8 cellular contexts compared by ENCODE assay signal in the genomic region with DNA sequence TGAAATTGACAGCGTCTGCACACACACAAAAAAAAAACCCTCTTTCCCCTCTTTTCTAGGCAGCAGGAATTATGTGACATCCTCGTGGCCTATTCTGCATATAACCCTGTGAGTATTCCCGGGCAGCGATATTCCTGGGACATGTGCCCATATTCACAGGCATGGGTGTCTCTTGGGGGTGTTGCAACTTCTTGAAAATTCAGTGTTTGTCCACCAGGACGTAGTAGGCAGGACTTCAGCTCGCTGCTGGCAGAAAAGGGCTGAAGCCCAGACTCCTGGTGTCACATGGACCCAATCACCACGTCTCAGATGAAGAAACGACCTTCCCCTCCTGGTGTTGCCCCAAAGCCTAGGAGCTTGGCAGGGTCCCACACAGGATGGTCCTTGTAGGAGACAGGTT. TPM values are rescaled to one million over a fixed set of nuclear protein-coding genes. Genes with fewer than 3 reads are reported as not detected.
"Had no signal": no experiment of that assay in that cellular context is flagged by ENCODE, and none has a peak within 500 bp of the region (broad histone marks: within the 10 kb centered on the region; RNA-seq: fewer than 3 reads in every experiment).

No MANE protein-coding gene starts in this region.

RNA-seq across cellular contexts. Expression of gene TBC1D26, which starts 8.0 kb away (rescaled TPM):
- total RNA-seq: fibroblast of villous mesenchyme, heart right ventricle, kidney, left cardiac atrium, left ventricle myocardium inferior, lower lobe of right lung, renal cortical epithelial cell had no signal
- polyA plus RNA-seq: urinary bladder had no signal
